Comparison of ENCODE assay signal across 1 cellular context in the genomic region with DNA sequence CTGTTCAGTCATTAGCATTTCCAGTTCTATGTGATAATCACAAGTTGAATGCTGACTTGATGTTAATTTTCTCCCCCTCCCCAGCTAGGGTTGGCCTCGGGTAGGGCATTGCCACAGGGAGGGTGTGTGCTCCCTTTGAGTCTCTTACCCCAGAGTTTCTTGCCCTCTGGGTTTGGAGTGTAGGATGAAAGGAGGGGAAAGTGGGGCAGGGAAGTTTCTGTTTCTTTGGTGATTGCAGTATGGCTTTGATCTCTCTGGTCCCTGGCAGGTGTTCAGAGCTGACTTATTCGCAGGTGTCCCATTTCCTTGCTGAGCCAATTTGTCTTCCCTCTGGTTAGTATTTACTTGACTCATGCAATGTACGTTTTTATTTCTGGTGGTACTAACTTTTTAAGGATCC.
TF ChIP-seq lines count a peak whose summit lies in the region.

No MANE protein-coding gene starts in this region.

TF ChIP-seq in HCT116, 20 proteins besides CTCF, POLR2A, EP300 and RAD21 (continued from another document):
- TF ChIP-seq, protein P1, sequence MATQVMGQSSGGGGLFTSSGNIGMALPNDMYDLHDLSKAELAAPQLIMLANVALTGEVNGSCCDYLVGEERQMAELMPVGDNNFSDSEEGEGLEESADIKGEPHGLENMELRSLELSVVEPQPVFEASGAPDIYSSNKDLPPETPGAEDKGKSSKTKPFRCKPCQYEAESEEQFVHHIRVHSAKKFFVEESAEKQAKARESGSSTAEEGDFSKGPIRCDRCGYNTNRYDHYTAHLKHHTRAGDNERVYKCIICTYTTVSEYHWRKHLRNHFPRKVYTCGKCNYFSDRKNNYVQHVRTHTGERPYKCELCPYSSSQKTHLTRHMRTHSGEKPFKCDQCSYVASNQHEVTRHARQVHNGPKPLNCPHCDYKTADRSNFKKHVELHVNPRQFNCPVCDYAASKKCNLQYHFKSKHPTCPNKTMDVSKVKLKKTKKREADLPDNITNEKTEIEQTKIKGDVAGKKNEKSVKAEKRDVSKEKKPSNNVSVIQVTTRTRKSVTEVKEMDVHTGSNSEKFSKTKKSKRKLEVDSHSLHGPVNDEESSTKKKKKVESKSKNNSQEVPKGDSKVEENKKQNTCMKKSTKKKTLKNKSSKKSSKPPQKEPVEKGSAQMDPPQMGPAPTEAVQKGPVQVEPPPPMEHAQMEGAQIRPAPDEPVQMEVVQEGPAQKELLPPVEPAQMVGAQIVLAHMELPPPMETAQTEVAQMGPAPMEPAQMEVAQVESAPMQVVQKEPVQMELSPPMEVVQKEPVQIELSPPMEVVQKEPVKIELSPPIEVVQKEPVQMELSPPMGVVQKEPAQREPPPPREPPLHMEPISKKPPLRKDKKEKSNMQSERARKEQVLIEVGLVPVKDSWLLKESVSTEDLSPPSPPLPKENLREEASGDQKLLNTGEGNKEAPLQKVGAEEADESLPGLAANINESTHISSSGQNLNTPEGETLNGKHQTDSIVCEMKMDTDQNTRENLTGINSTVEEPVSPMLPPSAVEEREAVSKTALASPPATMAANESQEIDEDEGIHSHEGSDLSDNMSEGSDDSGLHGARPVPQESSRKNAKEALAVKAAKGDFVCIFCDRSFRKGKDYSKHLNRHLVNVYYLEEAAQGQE (IDR thresholded peaks at IDR 0.05; ENCODE audit: low read depth), result no peak
